ENCODE assay signal across 23 cellular contexts in the genomic region with DNA sequence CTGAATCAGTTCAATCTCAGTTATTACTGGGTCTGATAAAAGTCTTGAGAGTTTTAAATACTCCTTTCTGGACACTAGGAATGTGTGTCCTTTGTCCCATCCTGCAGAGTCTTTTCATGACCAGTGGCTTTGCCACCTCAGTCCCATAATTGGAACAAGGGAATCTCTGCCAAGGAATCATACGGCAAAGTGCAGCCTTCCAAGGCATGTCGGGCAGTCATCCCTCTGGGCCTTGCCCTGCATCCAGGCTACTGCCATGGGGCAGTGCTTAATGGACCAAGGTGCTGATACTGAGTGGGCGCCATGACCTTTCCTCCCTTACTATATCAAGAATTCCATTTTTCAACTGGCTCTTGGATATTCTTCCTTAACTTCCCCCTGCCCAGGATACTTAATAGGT.
"Had no signal": no experiment of that assay in that cellular context is flagged by ENCODE, and none has a peak within 500 bp of the region (broad histone marks: within the 10 kb centered on the region; RNA-seq: fewer than 3 reads in every experiment).

No MANE protein-coding gene starts in this region.

- H3K4me3 ChIP-seq: K562, SJSA1, SK-N-MC had no signal

- ATAC-seq: Panc1, PC-3 had no signal

- H3K27me3 ChIP-seq: SJSA1 had no signal

- H3K4me2 ChIP-seq: KMS-11 had no signal

- H3K27ac ChIP-seq: HL-60, KMS-11, RWPE1, SJSA1, SK-N-MC had no signal

- DNase-seq: Kasumi-1, MM.1S, NCI-H1092 treated with DMSO at 0.1 percent for 48 hours, NCI-H1436, NCI-H187, NCI-H2029, NCI-H2081 treated with DMSO at 0.1 percent for 48 hours, NCI-H2171, NCI-H226, NCI-H446, NCI-H510A, NCI-H524 treated with DMSO at 0.1 percent for 48 hours, NCI-H69, NCI-H774, PC-3, SIG-M5 had no signal

- H3K9ac ChIP-seq: KMS-11 had no signal

- H3K36me3 ChIP-seq: SJSA1 had no signal

- H3K9me3 ChIP-seq: SJSA1 had no signal
